1 cellular context compared by ENCODE assay signal in the genomic region with DNA sequence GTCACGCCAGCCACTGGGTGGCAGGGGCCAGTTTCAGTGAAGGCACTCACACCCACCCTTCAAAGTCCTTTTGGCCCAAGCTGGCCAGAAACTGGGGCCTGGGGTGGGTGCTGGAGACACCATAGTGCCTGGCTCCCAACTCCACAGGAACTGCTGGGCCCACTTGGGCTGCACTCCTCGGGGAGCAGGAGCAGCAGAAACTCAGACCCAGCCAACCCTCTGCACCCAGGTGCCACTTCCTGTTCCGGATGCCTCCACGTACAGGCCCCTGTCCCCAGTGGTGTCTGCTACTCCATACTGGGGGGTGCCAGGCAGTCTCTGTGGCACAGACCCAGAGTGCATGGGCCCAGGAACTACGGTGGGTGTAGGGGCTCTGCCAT.
TF ChIP-seq lines count a peak whose summit lies in the region.

No MANE protein-coding gene starts in this region.

TF ChIP-seq in K562, 482 proteins besides CTCF, POLR2A, EP300 and RAD21 (continued from another document):
- TF ChIP-seq THRA (IDR thresholded peaks at IDR 0.05): no peak
- no peak for TF ChIP-seq NCOR1 (IDR thresholded peaks at IDR 0.05)
- no peak for TF ChIP-seq ZNF184 (CRISPR knock-in tag; IDR thresholded peaks at IDR 0.05)
- TF ChIP-seq ZKSCAN1 (IDR thresholded peaks at IDR 0.05; ENCODE audit: low read depth, low read length): no peak
